ENCODE assay signal across 8 cellular contexts in the genomic region with DNA sequence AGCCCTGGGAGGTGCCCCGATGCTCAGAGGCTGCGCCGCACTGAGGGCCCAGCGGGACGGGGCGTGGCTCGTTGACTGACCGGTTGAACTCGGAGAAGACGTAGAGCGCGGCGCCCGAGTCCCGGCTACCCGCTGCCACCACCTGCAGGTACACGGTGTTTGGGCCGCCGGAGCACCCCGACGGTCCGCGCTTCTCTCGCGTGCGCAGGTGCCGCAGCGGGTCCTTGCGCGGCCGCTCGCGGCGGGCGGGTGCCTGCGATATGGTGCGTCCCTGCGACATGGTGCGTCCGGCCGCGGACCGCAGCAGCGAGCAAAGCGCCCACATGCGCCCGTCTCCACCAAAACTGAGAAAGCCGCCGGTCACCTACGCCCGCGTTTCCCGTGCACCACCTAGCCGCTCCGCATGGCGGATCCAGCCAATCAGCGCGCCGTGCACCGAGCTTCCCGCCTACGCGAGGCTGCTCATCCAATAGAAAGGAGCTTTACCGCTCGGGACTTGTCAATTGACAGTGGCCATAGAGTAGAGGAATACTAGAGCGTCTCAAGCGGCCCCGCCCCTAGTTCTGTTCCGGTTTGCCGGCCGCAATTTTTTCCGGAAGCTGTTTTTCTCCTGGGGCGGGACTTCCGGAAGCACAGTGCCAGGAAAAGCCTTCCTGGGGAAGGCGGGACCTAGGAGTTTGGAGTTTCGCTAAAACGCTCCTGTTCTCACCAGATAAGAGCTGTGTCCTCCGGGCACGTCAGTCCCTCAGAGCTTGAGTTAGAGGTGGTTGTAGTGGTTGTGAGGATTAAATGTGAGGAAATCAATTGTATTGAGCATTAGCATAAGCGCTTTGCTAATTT. TPM values are rescaled to one million over a fixed set of nuclear protein-coding genes. Genes with fewer than 3 reads are reported as not detected.
DNase-seq lines count a peak whose midpoint lies in the region; ATAC-seq and TF ChIP-seq lines count a peak whose summit lies in the region.

ELAC2 (minus strand) TSS at position 405 of the 840 bp plus-strand sequence; CDS start at position 325, 80 bp downstream.

- H3K27ac ChIP-seq in PC-3 (ENCODE audit: low read length), result peak within 1 kb of the TSS; percentile 75

- H3K9me3 ChIP-seq in PC-3 (ENCODE audit: low read length) (no peaks in the 10 kb centered on the region), mononuclear cell (ENCODE audit: low read depth, low read length) (no peaks in the 10 kb centered on the region)

- intact Hi-C loops in PC-3 (cut with micrococcal nuclease), result loop anchor here (5.0 kb wide), 1 partner anchor 976 kb away; no protein-coding TSS in a partner anchor

- peak within 1 kb of the TSS; percentile 93 for H3K4me3 ChIP-seq in Jurkat, Clone E6-1 (ENCODE audit: low read length)
- H3K4me3 ChIP-seq in PC-3 (ENCODE audit: low read length) (peak within 1 kb of the TSS; percentile 90), epithelial cell of esophagus (ENCODE audit: low read length) (peak within 1 kb of the TSS; percentile 87), mononuclear cell (ENCODE audit: low read length) (peak within 1 kb of the TSS; percentile 68)

- H3K4me1 ChIP-seq in PC-3 (ENCODE audit: insufficient read depth, low read length) (peaks cover 18% of the 10 kb centered on the region; the same call in 1 of the 2 replicates), mononuclear cell (ENCODE audit: insufficient read depth, low read length) (peaks cover 14% of the 10 kb centered on the region)

- peak; percentile 96 for ATAC-seq in GM21619 (IDR thresholded peaks at IDR 0.05; ENCODE audit: unreplicated experiment)
- peak; percentile 98 for ATAC-seq in PC-3

- no peaks in the 10 kb centered on the region for H3K9me2 ChIP-seq in PC-3 (replicated peaks; ENCODE audit: low read length)

- TF ChIP-seq CTCF in PC-3 (conservative IDR thresholded peaks at IDR 0.05; ENCODE audit: low read depth, low read length), result no peak; the same call in 1 of the 2 replicates
- TF ChIP-seq CTCF in epithelial cell of esophagus (IDR thresholded peaks at IDR 0.05; ENCODE audit: insufficient read depth, low read depth, low read length, missing control alignments), result no peak

- peak within 1 kb of the TSS; percentile 96 for H2AFZ ChIP-seq in PC-3 (ENCODE audit: low read length)

- BruUV-seq in PC-3 (replicated peaks; lab: Mats Ljungman, UMichigan), result no TSS peak

- H3K27me3 ChIP-seq in PC-3 (ENCODE audit: low read length) (no peaks in the 10 kb centered on the region), mononuclear cell (ENCODE audit: insufficient read depth, low read length) (no peaks in the 10 kb centered on the region)

- H4K20me1 ChIP-seq in PC-3 (ENCODE audit: low read length), result no peaks in the 10 kb centered on the region

- POLR2A ChIA-PET in PC-3 (lab: Charles Lee; ENCODE audit: unreplicated experiment), result interaction anchor here (0.5 to 0.7 kb wide), 2 partner anchors 12 to 1021 kb away, joined by 4 read pairs; partner anchors contain the start of gene ZNF18

- H3K4me2 ChIP-seq in PC-3 (ENCODE audit: low read length), result peak within 1 kb of the TSS; percentile 92

- CTCF ChIA-PET in PC-3 (lab: Charles Lee), result interaction anchor here (1.0 to 1.8 kb wide), 2 partner anchors 12 to 16 kb away, joined by 3 to 11 read pairs; no protein-coding TSS in a partner anchor

- H3K9ac ChIP-seq in PC-3 (ENCODE audit: low read length), result peak within 1 kb of the TSS; percentile 93

- DNase-seq in DMS153 treated with DMSO at 0.1 percent for 48 hours (lab: John Stamatoyannopoulos, UW; ENCODE audit: unreplicated experiment) (peak; percentile 70), PC-3 (peak; percentile 100), activated T-cell treated with anti-CD3 and anti-CD28 coated beads for 48 hours (ENCODE audit: low read depth) (peak; percentile 92), epithelial cell of esophagus (ENCODE audit: low read depth) (peak; percentile 99)
- DNase-seq in Jurkat, Clone E6-1 (ENCODE audit: low read depth, low spot score), result peak; percentile 97
- peak; percentile 91 for DNase-seq in stimulated activated CD8-positive, alpha-beta memory T cell treated with anti-CD3 and anti-CD28 coated beads, Interleukin-4, amount 100 ng/mL, for 1 hour (ENCODE audit: low read depth in 2 of 2, low spot score in 1 of 2)

- peaks cover 33% of the 10 kb centered on the region for H3K79me2 ChIP-seq in PC-3 (ENCODE audit: low read length)

- H3F3A ChIP-seq in PC-3 (ENCODE audit: low read length, unreplicated experiment), result no peaks in the 10 kb centered on the region

- peaks cover 33% of the 10 kb centered on the region for H3K36me3 ChIP-seq in PC-3 (ENCODE audit: low read depth, low read length)

RNA-seq across cellular contexts. Expression of gene ELAC2, which starts in this region (rescaled TPM):
- 109 TPM for polyA plus RNA-seq in Jurkat, Clone E6-1 (2012; ENCODE audit: insufficient read depth, insufficient read length)
- total RNA-seq in PC-3 (2014; rRNA removed), result 270 and 290 TPM in 2 replicates
- total RNA-seq in mononuclear cell, result 36.5 TPM

Comparison
In these comparisons a context has a peak if more than half of its experiments do, and no peak if none do; other contexts are left out.
1. Peak in every context shown above with its lines: DNase-seq, ATAC-seq, H3K4me3 ChIP-seq and H3K27ac ChIP-seq.